In the genomic region with DNA sequence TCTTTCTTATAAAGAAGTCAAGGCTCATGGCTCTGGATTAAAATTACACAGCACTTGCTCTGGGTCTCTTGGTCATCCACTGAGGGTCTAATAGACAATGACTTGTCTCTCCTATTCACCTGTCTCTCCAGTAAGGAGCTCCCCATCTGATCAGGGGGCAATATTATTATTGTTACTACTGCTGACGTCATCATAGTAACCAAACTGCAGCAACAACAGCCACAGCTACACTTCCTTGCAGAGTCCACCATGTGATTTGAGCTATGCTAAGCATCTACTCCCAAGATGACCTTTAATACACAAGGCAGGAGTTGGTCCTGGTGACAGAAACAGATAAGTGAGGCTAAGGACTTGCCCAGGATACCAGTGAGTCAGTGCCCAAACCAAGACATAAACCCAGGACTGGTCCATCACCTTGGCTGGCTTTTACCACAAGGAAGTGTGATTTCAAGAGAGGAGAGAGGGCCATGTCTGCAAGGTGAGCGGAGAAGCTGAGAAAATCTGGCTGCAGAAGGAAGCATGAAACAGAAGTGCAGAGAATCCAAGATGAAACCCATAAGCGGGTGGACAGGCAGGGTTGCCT, we compare ENCODE assay signal across 14 cellular contexts.
DNase-seq lines count a peak whose midpoint lies in the region; ATAC-seq and TF ChIP-seq lines count a peak whose summit lies in the region.
"Had no signal": no experiment of that assay in that cellular context is flagged by ENCODE, and none has a peak within 500 bp of the region (broad histone marks: within the 10 kb centered on the region; RNA-seq: fewer than 3 reads in every experiment).

No MANE protein-coding gene starts in this region.

- H2BK15ac ChIP-seq in IMR-90 (ENCODE audit: low read depth, low read length) = no peak overlapping the region

- ATAC-seq in IMR-90 (ENCODE audit: low read depth) = no peak
- ATAC-seq in HG02973 (IDR thresholded peaks at IDR 0.05; ENCODE audit: unreplicated experiment) = no peak
- ATAC-seq: HCT116 had no signal

- H3K9me3 ChIP-seq in IMR-90 (ENCODE audit: control insufficient read depth, insufficient read depth, low read length) (no peaks in the 10 kb centered on the region), esophagus muscularis mucosa (peaks cover 0 to 19% (median 15%) of the 10 kb centered on the region in 4 donors), vagina (no peaks in the 10 kb centered on the region)

- H3K27ac ChIP-seq in IMR-90 (ENCODE audit: insufficient read depth, low read length) (no peak overlapping the region), esophagus muscularis mucosa (replicated peaks in 1 of 4) (no peak overlapping the region), vagina (no peak overlapping the region)
- H3K27ac ChIP-seq: BLaER1 treated with 17β-estradiol and CSF1 and Interleukin-3, amounts not matched to agents 10 nM and 100 nM; GM23248 had no signal

- H3K18ac ChIP-seq in IMR-90 (ENCODE audit: low read depth, low read length) = no peak overlapping the region

- H3K9ac ChIP-seq in IMR-90 (ENCODE audit: low read depth, low read length) = no peak overlapping the region
- H3K9ac ChIP-seq: BLaER1 treated with 17β-estradiol and CSF1 and Interleukin-3, amounts not matched to agents 10 nM and 100 nM; GM23248 had no signal

- no peak for DNase-seq in activated naive CD4-positive, alpha-beta T cell (lab: John Stamatoyannopoulos, UW)
- DNase-seq in IMR-90 (no peak), esophagus muscularis mucosa (ENCODE audit: extremely low spot score) (peak; percentile 83), vagina (ENCODE audit: extremely low spot score in 2 of 2) (peak; percentile 52 to 75), RPMI8226 (no peak)
- DNase-seq: 8988T; ACHN; CD4-positive, CD25-positive, alpha-beta regulatory T cell; DMS 273 treated with DMSO at 0.1 percent for 48 hours; GM23248 had no signal

- no peak overlapping the region for H3K4ac ChIP-seq in IMR-90 (ENCODE audit: low read depth, low read length)

- no peak for TF ChIP-seq POLR2A in IMR-90 (IDR thresholded peaks at IDR 0.05; ENCODE audit: low read depth, low read length)
- no peak for TF ChIP-seq POLR2A in esophagus muscularis mucosa (IDR thresholded peaks at IDR 0.05; ENCODE audit: low read depth)
- TF ChIP-seq POLR2A in vagina (IDR thresholded peaks at IDR 0.05) = no peak

- H2AK5ac ChIP-seq in IMR-90 (ENCODE audit: low read depth, low read length) = no peak overlapping the region

- in situ Hi-C loops in IMR-90 (cut with MboI; ENCODE audit: low sequenced_read_pairs) = no loop called here

- no peak overlapping the region for H4K5ac ChIP-seq in IMR-90 (ENCODE audit: low read depth, low read length)

- H3K27ac Mint-ChIP-seq in activated naive CD4-positive, alpha-beta T cell treated with anti-CD3 and anti-CD28 coated beads, Interleukin-2, amount 50 U/mL, for 24 hours = peak overlapping the region; percentile 37
- H3K27ac Mint-ChIP-seq: CD4-positive, CD25-positive, alpha-beta regulatory T cell had no signal

- H3K36me3 Mint-ChIP-seq in activated naive CD4-positive, alpha-beta T cell treated with anti-CD3 and anti-CD28 coated beads, Interleukin-2, amount 50 U/mL, for 24 hours = no peaks in the 10 kb centered on the region
- H3K36me3 Mint-ChIP-seq: CD4-positive, CD25-positive, alpha-beta regulatory T cell had no signal

- no peaks in the 10 kb centered on the region for H3K4me1 Mint-ChIP-seq in activated naive CD4-positive, alpha-beta T cell treated with anti-CD3 and anti-CD28 coated beads, Interleukin-2, amount 50 U/mL, for 24 hours
- H3K4me1 Mint-ChIP-seq: CD4-positive, CD25-positive, alpha-beta regulatory T cell had no signal

- TF ChIP-seq RAD21 in IMR-90 (IDR thresholded peaks at IDR 0.05; ENCODE audit: low read length) = no peak

- H4K91ac ChIP-seq in IMR-90 (ENCODE audit: insufficient read depth, low read depth, low read length) = no peak overlapping the region

- no peak overlapping the region for H2BK120ac ChIP-seq in IMR-90 (ENCODE audit: low read depth, low read length)

- no peak overlapping the region for H4K8ac ChIP-seq in IMR-90 (ENCODE audit: low read depth in 2 of 2, low read length in 2 of 2)

- no peaks in the 10 kb centered on the region for H4K20me1 ChIP-seq in IMR-90 (ENCODE audit: insufficient read depth, low read length)
- H4K20me1 ChIP-seq: BLaER1 treated with 17β-estradiol and CSF1 and Interleukin-3, amounts not matched to agents 10 nM and 100 nM had no signal

- H3K56ac ChIP-seq in IMR-90 (ENCODE audit: extremely low read depth, insufficient read depth, low read length) = no peak overlapping the region

- no peak overlapping the region for H3K23ac ChIP-seq in IMR-90 (ENCODE audit: low read depth, low read length)

- BruUV-seq in IMR-90 (replicated peaks; lab: Mats Ljungman, UMichigan) = no TSS peak

- peaks cover 6% of the 10 kb centered on the region for H3K27me3 Mint-ChIP-seq in activated naive CD4-positive, alpha-beta T cell treated with anti-CD3 and anti-CD28 coated beads, Interleukin-2, amount 50 U/mL, for 24 hours

- H2BK5ac ChIP-seq in IMR-90 (ENCODE audit: low read depth, low read length, poor library complexity, severe bottlenecking) = no peak overlapping the region

- CTCF ChIA-PET in IMR-90 (lab: Yijun Ruan, JAX) = no interaction called here

- peaks cover 12% of the 10 kb centered on the region for H3K9me3 Mint-ChIP-seq in activated naive CD4-positive, alpha-beta T cell treated with anti-CD3 and anti-CD28 coated beads, Interleukin-2, amount 50 U/mL, for 24 hours

- no peak overlapping the region for H3K4me2 ChIP-seq in IMR-90 (ENCODE audit: low read depth, low read length)
- H3K4me2 ChIP-seq: BLaER1 treated with 17β-estradiol and CSF1 and Interleukin-3, amounts not matched to agents 10 nM and 100 nM had no signal

- TF ChIP-seq CTCF in IMR-90 (conservative IDR thresholded peaks at IDR 0.05; ENCODE audit: low read depth, low read length) = no peak
- TF ChIP-seq CTCF in esophagus muscularis mucosa (IDR thresholded peaks at IDR 0.05) = no peak
- TF ChIP-seq CTCF in vagina (IDR thresholded peaks at IDR 0.05) = no peak

- no peak overlapping the region for H3K4me3 Mint-ChIP-seq in activated naive CD4-positive, alpha-beta T cell treated with anti-CD3 and anti-CD28 coated beads, Interleukin-2, amount 50 U/mL, for 24 hours
- H3K4me3 Mint-ChIP-seq: CD4-positive, CD25-positive, alpha-beta regulatory T cell had no signal

- H2AK9ac ChIP-seq in IMR-90 (replicated peaks; ENCODE audit: low read depth, low read length, poor library complexity) = no peak overlapping the region

- H3K4me1 ChIP-seq in IMR-90 (ENCODE audit: control insufficient read depth, insufficient read depth, low read length) = no peaks in the 10 kb centered on the region
- no peaks in the 10 kb centered on the region for H3K4me1 ChIP-seq in esophagus muscularis mucosa
- no peaks in the 10 kb centered on the region for H3K4me1 ChIP-seq in vagina

- H3K27me3 ChIP-seq in IMR-90 (ENCODE audit: control insufficient read depth, insufficient read depth, low read length) = no peaks in the 10 kb centered on the region
- H3K27me3 ChIP-seq in esophagus muscularis mucosa = peaks cover 0 to 63% (median 0%) of the 10 kb centered on the region in 4 donors
- H3K27me3 ChIP-seq in vagina = no peaks in the 10 kb centered on the region
- H3K27me3 ChIP-seq: BLaER1 treated with 17β-estradiol and CSF1 and Interleukin-3, amounts not matched to agents 10 nM and 100 nM had no signal

- H3K36me3 ChIP-seq in IMR-90 (ENCODE audit: control insufficient read depth, insufficient read depth, low read length) (no peaks in the 10 kb centered on the region), esophagus muscularis mucosa (no peaks in the 10 kb centered on the region), vagina (no peaks in the 10 kb centered on the region)
- H3K36me3 ChIP-seq: BLaER1 treated with 17β-estradiol and CSF1 and Interleukin-3, amounts not matched to agents 10 nM and 100 nM had no signal

- no peak for TF ChIP-seq EP300 in esophagus muscularis mucosa (IDR thresholded peaks at IDR 0.05)

- no peak overlapping the region for H3K4me3 ChIP-seq in IMR-90 (ENCODE audit: insufficient read depth, low read depth, low read length)
- H3K4me3 ChIP-seq in esophagus muscularis mucosa = no peak overlapping the region
- no peak overlapping the region for H3K4me3 ChIP-seq in vagina
- H3K4me3 ChIP-seq: BLaER1 treated with 17β-estradiol and CSF1 and Interleukin-3, amounts not matched to agents 10 nM and 100 nM; GM23248 had no signal

- H2BK20ac ChIP-seq in IMR-90 (ENCODE audit: low read depth, low read length) = no peak overlapping the region

- H3K9me1 ChIP-seq in IMR-90 (ENCODE audit: insufficient read depth, low read length) = no peaks in the 10 kb centered on the region

- no peak overlapping the region for H2AFZ ChIP-seq in IMR-90 (replicated peaks; ENCODE audit: low read length, poor library complexity)
- H2AFZ ChIP-seq: GM23248 had no signal

- WGBS in IMR-90 (ENCODE audit: extremely low coverage in 2 of 2, insufficient read length in 1 of 2), 2 experiments = 40% methylated on average over 1 of the region's 3 CpGs; no CpG with 5 or more reads in 1 of the 2 experiments
- WGBS in esophagus muscularis mucosa = 96% methylated on average over 2 of the region's 3 CpGs

- H3K14ac ChIP-seq in IMR-90 (replicated peaks; ENCODE audit: low read depth, low read length) = no peak overlapping the region

- H3K79me1 ChIP-seq in IMR-90 (ENCODE audit: low read depth in 1 of 2, low read length in 2 of 2) = no peaks in the 10 kb centered on the region

- intact Hi-C loops in IMR-90 (cut with micrococcal nuclease) (no loop called here), esophagus muscularis mucosa (cut with DNase I) (no loop called here), vagina (cut with DNase I) (no loop called here)

- dilution Hi-C loops in IMR-90 (cut with HindIII; ENCODE audit: low sequenced_read_pairs, unreplicated experiment) = no loop called here

- POLR2A ChIA-PET in IMR-90 (lab: Charles Lee; ENCODE audit: unreplicated experiment) = no interaction called here

TF ChIP-seq in IMR-90, 13 proteins besides CTCF, POLR2A, EP300 and RAD21 (continues in another document):
- TF ChIP-seq, protein P1, sequence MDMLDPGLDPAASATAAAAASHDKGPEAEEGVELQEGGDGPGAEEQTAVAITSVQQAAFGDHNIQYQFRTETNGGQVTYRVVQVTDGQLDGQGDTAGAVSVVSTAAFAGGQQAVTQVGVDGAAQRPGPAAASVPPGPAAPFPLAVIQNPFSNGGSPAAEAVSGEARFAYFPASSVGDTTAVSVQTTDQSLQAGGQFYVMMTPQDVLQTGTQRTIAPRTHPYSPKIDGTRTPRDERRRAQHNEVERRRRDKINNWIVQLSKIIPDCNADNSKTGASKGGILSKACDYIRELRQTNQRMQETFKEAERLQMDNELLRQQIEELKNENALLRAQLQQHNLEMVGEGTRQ (IDR thresholded peaks at IDR 0.05; ENCODE audit: low read depth, low read length) = no peak
- TF ChIP-seq, protein P2, sequence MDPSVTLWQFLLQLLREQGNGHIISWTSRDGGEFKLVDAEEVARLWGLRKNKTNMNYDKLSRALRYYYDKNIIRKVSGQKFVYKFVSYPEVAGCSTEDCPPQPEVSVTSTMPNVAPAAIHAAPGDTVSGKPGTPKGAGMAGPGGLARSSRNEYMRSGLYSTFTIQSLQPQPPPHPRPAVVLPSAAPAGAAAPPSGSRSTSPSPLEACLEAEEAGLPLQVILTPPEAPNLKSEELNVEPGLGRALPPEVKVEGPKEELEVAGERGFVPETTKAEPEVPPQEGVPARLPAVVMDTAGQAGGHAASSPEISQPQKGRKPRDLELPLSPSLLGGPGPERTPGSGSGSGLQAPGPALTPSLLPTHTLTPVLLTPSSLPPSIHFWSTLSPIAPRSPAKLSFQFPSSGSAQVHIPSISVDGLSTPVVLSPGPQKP (IDR thresholded peaks at IDR 0.05; ENCODE audit: borderline replicate concordance, low read depth, low read length) = no peak

Comparison
In these comparisons a context has a peak if more than half of its experiments do, and no peak if none do; other contexts are left out.
1. DNase-seq: peak in esophagus muscularis mucosa (single experiment) and vagina (2 of 2); none in activated naive CD4-positive, alpha-beta T cell (0 of 4), IMR-90 (single experiment) and RPMI8226 (single experiment).